In genomic region chr5:176750144-176750543, GRCh38 we compare ENCODE assay signal across 27 cellular contexts.
"Had no signal": no experiment of that assay in that cellular context is flagged by ENCODE, and none has a peak within 500 bp of the region (broad histone marks: within the 10 kb centered on the region; RNA-seq: fewer than 3 reads in every experiment).

No MANE protein-coding gene starts in this region.

- DNase-seq: activated CD4-positive, alpha-beta T cell treated with anti-CD3 and anti-CD28 coated beads for 48 hours; activated CD4-positive, alpha-beta T cell treated with anti-CD3 and anti-CD28 coated beads, Interleukin-2, amount 50 U/mL, for 4 hours; activated CD4-positive, CD25-positive, alpha-beta regulatory T cell; activated CD8-positive, alpha-beta T cell treated with anti-CD3 and anti-CD28 coated beads, Interleukin-2, amount 10 ng/mL, durations not matched to agents 7 days and 5 days; activated gamma-delta T cell treated with Interleukin-2 at 50 U/mL for 16 hours; activated naive CD4-positive, alpha-beta T cell treated with anti-CD3 and anti-CD28 coated beads, Interleukin-2, amount 10 ng/mL, durations not matched to agents 7 days and 5 days; activated naive CD8-positive, alpha-beta T cell treated with anti-CD3 and anti-CD28 coated beads for 36 hours; activated T-cell treated with anti-CD3 and anti-CD28 coated beads, Interleukin-2, amount 50 U/mL, for 72 hours; MG63; MV-4-11; NCI-H1092 treated with DMSO at 0.1 percent for 48 hours; NCI-H1417 treated with DMSO at 0.1 percent for 48 hours; NCI-H1694; NCI-H2029; NCI-H345; NCI-H510A; NCI-H526 treated with DMSO at 0.1 percent for 48 hours; NCI-H82; RPMI8226; SJCRH30; SK-N-SH; T-helper 1 cell had no signal

- H3K4me1 ChIP-seq: SJCRH30 had no signal

- ATAC-seq: activated CD8-positive, alpha-beta T cell treated with anti-CD3 and anti-CD28 coated beads, Interleukin-2, amount 10 ng/mL, durations not matched to agents 7 days and 5 days; activated T-cell treated with anti-CD3 and anti-CD28 coated beads, Interleukin-2, amount 50 U/mL, for 72 hours; Panc1; Right ventricle myocardium inferior had no signal

- H3K4me3 ChIP-seq: MG63, SJCRH30 had no signal

- H3K4me3 Mint-ChIP-seq: activated CD8-positive, alpha-beta T cell treated with anti-CD3 and anti-CD28 coated beads, Interleukin-2, amount 10 ng/mL, durations not matched to agents 7 days and 5 days; activated naive CD4-positive, alpha-beta T cell treated with anti-CD3 and anti-CD28 coated beads, Interleukin-2, amount 10 ng/mL, durations not matched to agents 7 days and 5 days; activated naive CD8-positive, alpha-beta T cell treated with anti-CD3 and anti-CD28 coated beads for 36 hours; activated T-cell treated with anti-CD3 and anti-CD28 coated beads, Interleukin-2, amount 50 U/mL, for 72 hours had no signal

- H3K27ac Mint-ChIP-seq: activated CD8-positive, alpha-beta T cell treated with anti-CD3 and anti-CD28 coated beads, Interleukin-2, amount 10 ng/mL, durations not matched to agents 7 days and 5 days; activated naive CD4-positive, alpha-beta T cell treated with anti-CD3 and anti-CD28 coated beads, Interleukin-2, amount 10 ng/mL, durations not matched to agents 7 days and 5 days; activated naive CD8-positive, alpha-beta T cell treated with anti-CD3 and anti-CD28 coated beads for 36 hours; activated T-cell treated with anti-CD3 and anti-CD28 coated beads, Interleukin-2, amount 50 U/mL, for 72 hours; activated T-helper 2 cell treated with anti-CD3 and anti-CD28 coated beads, Interferon-gamma antibody, Interleukin-2, Interleukin-4, amounts not matched to agents 10 μg/mL and 5 μg/mL and 100 μg/mL, durations not matched to agents 14 hours and 24 hours and 36 hours had no signal

- H3K27ac ChIP-seq: KMS-11, SJCRH30, VCaP had no signal

- H3K9me3 ChIP-seq: SJCRH30, SK-N-SH had no signal

- H3K36me3 Mint-ChIP-seq: activated naive CD4-positive, alpha-beta T cell treated with anti-CD3 and anti-CD28 coated beads, Interleukin-2, amount 10 ng/mL, durations not matched to agents 7 days and 5 days; activated naive CD8-positive, alpha-beta T cell treated with anti-CD3 and anti-CD28 coated beads for 36 hours had no signal

- H3K9ac ChIP-seq: KMS-11, SK-N-SH had no signal

- H3K9me3 Mint-ChIP-seq: activated naive CD4-positive, alpha-beta T cell treated with anti-CD3 and anti-CD28 coated beads, Interleukin-2, amount 10 ng/mL, durations not matched to agents 7 days and 5 days; activated T-helper 2 cell treated with anti-CD3 and anti-CD28 coated beads, Interferon-gamma antibody, Interleukin-2, Interleukin-4, amounts not matched to agents 10 μg/mL and 5 μg/mL and 100 μg/mL, durations not matched to agents 14 hours and 24 hours and 36 hours had no signal

- H3K36me3 ChIP-seq: MG63, SJCRH30 had no signal
